1 cellular context compared by ENCODE assay signal in genomic region chr1:30892671-30893073, GRCh38.
TF ChIP-seq lines count a peak whose summit lies in the region.

No MANE protein-coding gene starts in this region.

TF ChIP-seq in HepG2, 621 proteins besides CTCF, POLR2A, EP300 and RAD21 (continued from another document and continues in another):
- TF ChIP-seq RERE (CRISPR knock-in tag; IDR thresholded peaks at IDR 0.05; ENCODE audit: low read depth) = no peak
- no peak for TF ChIP-seq IRX3 (CRISPR knock-in tag; IDR thresholded peaks at IDR 0.05; ENCODE audit: borderline replicate concordance, low read depth)
- TF ChIP-seq SMAD9 (CRISPR knock-in tag; IDR thresholded peaks at IDR 0.05) = no peak
- TF ChIP-seq ZNF362 (CRISPR knock-in tag; IDR thresholded peaks at IDR 0.05; ENCODE audit: borderline replicate concordance) = no peak
- TF ChIP-seq JUN (CRISPR knock-in tag; IDR thresholded peaks at IDR 0.05) = peak; percentile 57; the same call in 1 of the 2 replicates
- no peak for TF ChIP-seq ZNF430 (CRISPR knock-in tag; IDR thresholded peaks at IDR 0.05)
- TF ChIP-seq CSRNP1 (CRISPR knock-in tag; IDR thresholded peaks at IDR 0.05) = no peak
- TF ChIP-seq HNF1A (IDR thresholded peaks at IDR 0.05; ENCODE audit: low read depth) = no peak
- no peak for TF ChIP-seq HNF1A (CRISPR knock-in tag; IDR thresholded peaks at IDR 0.05; ENCODE audit: borderline replicate concordance)
- TF ChIP-seq ZNF101 (CRISPR knock-in tag; IDR thresholded peaks at IDR 0.05; ENCODE audit: borderline replicate concordance, low read depth) = no peak
- no peak for TF ChIP-seq GRHL1 (CRISPR knock-in tag; conservative IDR thresholded peaks at IDR 0.05)
- TF ChIP-seq IKZF5 (CRISPR knock-in tag; IDR thresholded peaks at IDR 0.05) = no peak
- no peak for TF ChIP-seq ZNF12 (CRISPR knock-in tag; IDR thresholded peaks at IDR 0.05)
- no peak for TF ChIP-seq TAF15 (IDR thresholded peaks at IDR 0.05; ENCODE audit: low read depth, low read length, poor library complexity, severe bottlenecking)
- TF ChIP-seq SOX5 (CRISPR knock-in tag; IDR thresholded peaks at IDR 0.05; ENCODE audit: borderline replicate concordance) = no peak
- TF ChIP-seq ZNF468 (CRISPR knock-in tag; IDR thresholded peaks at IDR 0.05) = no peak
- TF ChIP-seq ZNF879 (CRISPR knock-in tag; IDR thresholded peaks at IDR 0.05) = no peak
- TF ChIP-seq HBP1 (CRISPR knock-in tag; IDR thresholded peaks at IDR 0.05; ENCODE audit: low read depth) = no peak
- TF ChIP-seq CBX5 (CRISPR knock-in tag; IDR thresholded peaks at IDR 0.05; ENCODE audit: borderline replicate concordance) = 0 out of 2 replicates have a peak, but pooled peaks have one; percentile 43
- no peak for TF ChIP-seq ZNF10 (CRISPR knock-in tag; IDR thresholded peaks at IDR 0.05; ENCODE audit: borderline replicate concordance, low read depth)
- TF ChIP-seq ZNF572 (CRISPR knock-in tag; IDR thresholded peaks at IDR 0.05) = no peak
- TF ChIP-seq TMF1 (CRISPR knock-in tag; IDR thresholded peaks at IDR 0.05; ENCODE audit: low read depth) = no peak
- no peak for TF ChIP-seq ZC3H13 (CRISPR knock-in tag; IDR thresholded peaks at IDR 0.05)
- no peak for TF ChIP-seq SNAPC5 (CRISPR knock-in tag; IDR thresholded peaks at IDR 0.05; ENCODE audit: borderline replicate concordance)
- no peak for TF ChIP-seq KMT2A (CRISPR knock-in tag; IDR thresholded peaks at IDR 0.05)
- no peak for TF ChIP-seq ZNF670 (CRISPR knock-in tag; IDR thresholded peaks at IDR 0.05; ENCODE audit: borderline replicate concordance)
- no peak for TF ChIP-seq SOX13 (IDR thresholded peaks at IDR 0.05)
- peak in 1 of 2 experiments; percentile 23; a peak in 1 of 4 replicates for TF ChIP-seq SOX13 (CRISPR knock-in tag; conservative IDR thresholded peaks at IDR 0.05 in 1 of 2, IDR thresholded peaks at IDR 0.05 in 1 of 2)
- peak; percentile 95 for TF ChIP-seq CEBPB (IDR thresholded peaks at IDR 0.05; ENCODE audit: borderline replicate concordance, low read depth, low read length)
- TF ChIP-seq FOXO1 (CRISPR knock-in tag; IDR thresholded peaks at IDR 0.05) = no peak
- no peak for TF ChIP-seq ZFYVE20 (CRISPR knock-in tag; IDR thresholded peaks at IDR 0.05; ENCODE audit: borderline replicate concordance, low read depth)
- TF ChIP-seq MED13 (CRISPR knock-in tag; IDR thresholded peaks at IDR 0.05) = no peak
- no peak for TF ChIP-seq RFX5 (IDR thresholded peaks at IDR 0.05; ENCODE audit: low read depth, low read length)
- TF ChIP-seq ZNF609 (CRISPR knock-in tag; IDR thresholded peaks at IDR 0.05; ENCODE audit: borderline replicate concordance) = no peak; the same call in 1 of the 2 replicates
- no peak for TF ChIP-seq ZBTB20 (CRISPR knock-in tag; IDR thresholded peaks at IDR 0.05; ENCODE audit: borderline replicate concordance, low read depth)
- no peak for TF ChIP-seq JDP2 (CRISPR knock-in tag; IDR thresholded peaks at IDR 0.05; ENCODE audit: borderline replicate concordance)
